1 cellular context compared by ENCODE assay signal in genomic region chr17:40315678-40316570, GRCh38.
TF ChIP-seq lines count a peak whose summit lies in the region.

No MANE protein-coding gene starts in this region.

TF ChIP-seq in H1, 55 proteins besides CTCF, POLR2A, EP300 and RAD21:
- TF ChIP-seq RBBP5 (IDR thresholded peaks at IDR 0.05; ENCODE audit: borderline replicate concordance, low read depth, low read length) (no peak), EZH2 (IDR thresholded peaks at IDR 0.05; ENCODE audit: low read depth, low read length, severe bottlenecking) (no peak), CBX5 (IDR thresholded peaks at IDR 0.05; ENCODE audit: low read depth, low read length) (no peak), SIRT6 (IDR thresholded peaks at IDR 0.05; ENCODE audit: low read length) (no peak), CHD7 (IDR thresholded peaks at IDR 0.05; ENCODE audit: insufficient replicate concordance, low read length) (no peak), ASH2L (IDR thresholded peaks at IDR 0.05; ENCODE audit: low read length) (no peak), E2F6 (IDR thresholded peaks at IDR 0.05) (no peak), CHD1 (IDR thresholded peaks at IDR 0.05; ENCODE audit: low read depth, low read length) (no peak), TAF1 (IDR thresholded peaks at IDR 0.05; ENCODE audit: low read depth, low read length) (no peak), EGR1 (IDR thresholded peaks at IDR 0.05; ENCODE audit: borderline replicate concordance, low read depth, low read length) (no peak), SP2 (IDR thresholded peaks at IDR 0.05; ENCODE audit: low read length) (no peak)
- TF ChIP-seq, protein P1, sequence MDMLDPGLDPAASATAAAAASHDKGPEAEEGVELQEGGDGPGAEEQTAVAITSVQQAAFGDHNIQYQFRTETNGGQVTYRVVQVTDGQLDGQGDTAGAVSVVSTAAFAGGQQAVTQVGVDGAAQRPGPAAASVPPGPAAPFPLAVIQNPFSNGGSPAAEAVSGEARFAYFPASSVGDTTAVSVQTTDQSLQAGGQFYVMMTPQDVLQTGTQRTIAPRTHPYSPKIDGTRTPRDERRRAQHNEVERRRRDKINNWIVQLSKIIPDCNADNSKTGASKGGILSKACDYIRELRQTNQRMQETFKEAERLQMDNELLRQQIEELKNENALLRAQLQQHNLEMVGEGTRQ (IDR thresholded peaks at IDR 0.05; ENCODE audit: low read length): no peak
